Comparison of ENCODE assay signal across 22 cellular contexts in genomic region chr14:59939828-59940227, GRCh38. TPM values are rescaled to one million over a fixed set of nuclear protein-coding genes. Genes with fewer than 3 reads are reported as not detected.
DNase-seq lines count a peak whose midpoint lies in the region; ATAC-seq, FAIRE-seq and TF ChIP-seq lines count a peak whose summit lies in the region.
"Had no signal": no experiment of that assay in that cellular context is flagged by ENCODE, and none has a peak within 500 bp of the region (broad histone marks: within the 10 kb centered on the region; RNA-seq: fewer than 3 reads in every experiment).

No MANE protein-coding gene starts in this region.

- POLR2A ChIA-PET in MCF 10A (lab: Yijun Ruan, JAX): no interaction called here

- CTCF ChIA-PET in MCF 10A (lab: Yijun Ruan, JAX): no interaction called here

- intact Hi-C loops in right cardiac atrium (cut with DNase I): no loop called here
- intact Hi-C loops in MCF 10A (cut with micrococcal nuclease): no loop called here

- TF ChIP-seq CTCF in type B pancreatic cell (conservative IDR thresholded peaks at IDR 0.05): no peak
- no peak for TF ChIP-seq CTCF in MCF 10A (IDR thresholded peaks at IDR 0.05; ENCODE audit: unreplicated experiment)

- H3K4me3 Mint-ChIP-seq in type B pancreatic cell (no peak overlapping the region), MCF 10A (ENCODE audit: unreplicated experiment) (no peak overlapping the region)
- H3K4me3 Mint-ChIP-seq: GM23338; T-helper 2 cell treated with Interferon-gamma antibody and Interleukin-4, amounts not matched to agents 5 μg/mL and 100 μg/mL, for 36 hours had no signal

- no peak overlapping the region for H3K27ac ChIP-seq in right cardiac atrium (ENCODE audit: low read length)
- H3K27ac ChIP-seq: epithelial cell of prostate, stomach had no signal

- H3K4me1 Mint-ChIP-seq in type B pancreatic cell (ENCODE audit: unreplicated experiment): no peaks in the 10 kb centered on the region
- H3K4me1 Mint-ChIP-seq in MCF 10A (ENCODE audit: insufficient read depth, unreplicated experiment): no peaks in the 10 kb centered on the region
- H3K4me1 Mint-ChIP-seq: GM23338 had no signal

- H3K36me3 Mint-ChIP-seq in type B pancreatic cell (no peaks in the 10 kb centered on the region), MCF 10A (ENCODE audit: insufficient read depth, unreplicated experiment) (no peaks in the 10 kb centered on the region)

- peak; percentile 87 for ATAC-seq in GM19395 (IDR thresholded peaks at IDR 0.05; ENCODE audit: unreplicated experiment)
- ATAC-seq in HG02642 (IDR thresholded peaks at IDR 0.05; ENCODE audit: poor library complexity, unreplicated experiment): peak; percentile 61
- peak; percentile 68 for ATAC-seq in HG03460 (IDR thresholded peaks at IDR 0.05; ENCODE audit: unreplicated experiment)
- ATAC-seq in right cardiac atrium: no peak
- ATAC-seq: GM23338 had no signal

- no peak for DNase-seq in GM12891 (ENCODE audit: insufficient read length, low spot score)
- DNase-seq in islet precursor cell: no peak
- no peak for DNase-seq in right cardiac atrium
- DNase-seq in type B pancreatic cell (ENCODE audit: extremely low spot score, unreplicated experiment): no peak
- DNase-seq in MCF 10A (ENCODE audit: unreplicated experiment): no peak
- DNase-seq: anterior cingulate cortex; kidney glomerular epithelial cell; NCI-H1048; NCI-H2171 treated with DMSO at 0.1 percent for 48 hours; NK-92 treated with Interleukin-12 subunit alpha and Interleukin-12 subunit beta, amount 100 ng/mL, for 24 hours; occipital lobe; SHP77 treated with DMSO at 0.1 percent for 48 hours; stomach had no signal

- H3K27me3 Mint-ChIP-seq in type B pancreatic cell: no peaks in the 10 kb centered on the region
- no peaks in the 10 kb centered on the region for H3K27me3 Mint-ChIP-seq in MCF 10A (ENCODE audit: insufficient read depth, unreplicated experiment)

- no peaks in the 10 kb centered on the region for H3K27me3 ChIP-seq in right cardiac atrium (ENCODE audit: control insufficient read depth, insufficient read depth)
- H3K27me3 ChIP-seq: stomach had no signal

- H3K27ac Mint-ChIP-seq in type B pancreatic cell: no peak overlapping the region
- no peak overlapping the region for H3K27ac Mint-ChIP-seq in MCF 10A (ENCODE audit: low read depth, unreplicated experiment)
- H3K27ac Mint-ChIP-seq: GM23338; T-helper 2 cell treated with Interferon-gamma antibody and Interleukin-4, amounts not matched to agents 5 μg/mL and 100 μg/mL, for 36 hours had no signal

- no peaks in the 10 kb centered on the region for H3K9me3 ChIP-seq in right cardiac atrium (ENCODE audit: control insufficient read depth, low read length)
- H3K9me3 ChIP-seq: stomach had no signal

- no peaks in the 10 kb centered on the region for H3K4me1 ChIP-seq in right cardiac atrium (ENCODE audit: control insufficient read depth, insufficient read depth, low read length)
- H3K4me1 ChIP-seq: stomach had no signal

- 71% methylated on average over 3 of the region's 3 CpGs for WGBS in right cardiac atrium

- peak; percentile 16 for FAIRE-seq in GM12891 (lab: Jason Lieb, UNC)

- H3K4me3 ChIP-seq in right cardiac atrium (ENCODE audit: low read length): no peak overlapping the region
- H3K4me3 ChIP-seq: GM23338, stomach had no signal

- TF ChIP-seq POLR2A in GM12891 (IDR thresholded peaks at IDR 0.05; ENCODE audit: low read depth, low read length): no peak

- no TSS peak for BruUV-seq in MCF 10A (replicated peaks; lab: Mats Ljungman, UMichigan)

- H3K9me3 Mint-ChIP-seq in type B pancreatic cell (no peaks in the 10 kb centered on the region), MCF 10A (ENCODE audit: unreplicated experiment) (no peaks in the 10 kb centered on the region)
- H3K9me3 Mint-ChIP-seq: GM23338; T-helper 2 cell treated with Interferon-gamma antibody and Interleukin-4, amounts not matched to agents 5 μg/mL and 100 μg/mL, for 36 hours had no signal

TF ChIP-seq in GM12891, 5 proteins besides CTCF, POLR2A, EP300 and RAD21:
- TF ChIP-seq POU2F2 (IDR thresholded peaks at IDR 0.05; ENCODE audit: low read depth, low read length) (no peak), POLR2AphosphoS5 (IDR thresholded peaks at IDR 0.05; ENCODE audit: low read depth, low read length) (no peak), SPI1 (IDR thresholded peaks at IDR 0.05; ENCODE audit: low read depth, low read length) (0 out of 2 replicates have a peak, but pooled peaks have one; percentile 11), PAX5 (IDR thresholded peaks at IDR 0.05; ENCODE audit: insufficient read depth, low read length, severe bottlenecking) (no peak), TAF1 (IDR thresholded peaks at IDR 0.05; ENCODE audit: low read depth, low read length) (no peak)

RNA-seq across cellular contexts. Expression of gene LRRC9, which starts 19.9 kb away (rescaled TPM):
- polyA plus RNA-seq in GM12891 (2012; ENCODE audit: low read depth, missing spikeins): not detected
- total RNA-seq in right cardiac atrium: under 1 TPM in 1 of 4 donors, not detected in 3; 0.18 TPM
- 0.07 TPM for polyA plus RNA-seq in right cardiac atrium
- 0.50 and 1.7 TPM in 2 replicates for total RNA-seq in type B pancreatic cell (ENCODE audit: low replicate concordance)
- total RNA-seq in MCF 10A (2022): not detected in 2 replicates
- total RNA-seq: G401, glomerular endothelial cell, mononuclear cell, stomach had no signal
- polyA plus RNA-seq: stomach had no signal

Comparison
In these comparisons a context has a peak if more than half of its experiments do, and no peak if none do; other contexts are left out.
1. ATAC-seq: peak in GM19395 (single experiment), HG02642 (single experiment) and HG03460 (single experiment); none in right cardiac atrium (0 of 2).